ENCODE assay signal across 17 cellular contexts in the genomic region with DNA sequence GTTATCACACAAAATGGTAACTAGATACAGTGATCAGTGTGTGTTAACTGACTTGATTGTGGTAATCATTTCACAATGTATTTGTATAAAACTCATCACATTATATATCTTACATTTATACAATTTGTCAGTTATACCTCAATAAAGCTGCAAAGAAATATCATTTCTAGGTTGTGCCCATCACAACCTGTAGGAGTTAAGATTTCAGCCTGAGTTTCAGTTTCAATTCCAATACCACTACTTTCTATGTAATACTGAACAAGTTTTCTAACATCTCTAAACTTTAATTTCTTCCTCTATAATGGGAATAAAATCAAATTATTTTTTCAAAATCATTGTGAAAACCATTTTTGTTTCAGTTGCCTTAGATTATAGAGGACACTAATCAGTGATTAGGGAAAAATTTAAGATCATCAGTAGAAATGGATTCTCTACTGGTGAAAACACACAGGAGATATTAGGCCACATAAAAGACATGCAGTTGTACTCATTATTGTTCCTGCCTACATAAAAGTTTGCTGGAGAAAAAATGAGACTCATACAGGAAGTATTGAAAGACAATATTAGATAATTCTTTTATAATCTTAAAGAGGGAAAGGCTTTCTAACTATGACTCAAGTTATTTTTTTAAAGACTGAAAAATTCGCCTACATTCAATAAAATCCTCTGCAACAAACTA. TPM values are rescaled to one million over a fixed set of nuclear protein-coding genes. Genes with fewer than 3 reads are reported as not detected.
DNase-seq lines count a peak whose midpoint lies in the region; ATAC-seq and TF ChIP-seq lines count a peak whose summit lies in the region.
"Had no signal": no experiment of that assay in that cellular context is flagged by ENCODE, and none has a peak within 500 bp of the region (broad histone marks: within the 10 kb centered on the region; RNA-seq: fewer than 3 reads in every experiment).

No MANE protein-coding gene starts in this region.

- H3K27ac Mint-ChIP-seq in CD4-positive, CD25-positive, alpha-beta regulatory T cell = peak overlapping the region in 2 of 3 donors; percentile 3 to 58
- H3K27ac Mint-ChIP-seq: stimulated activated memory B cell treated with anti-CD40 and anti-IgM and Interleukin-4, amounts not matched to agents 10 μg/mL and 1 μg/mL and 100 μg/mL, for 72 hours had no signal

- H3K27me3 ChIP-seq in CD4-positive, CD25-positive, alpha-beta regulatory T cell (ENCODE audit: control insufficient read depth, insufficient read depth, low read length) = no peaks in the 10 kb centered on the region
- H3K27me3 ChIP-seq: heart left ventricle, right lobe of liver, SJCRH30, vagina had no signal

- H3K9me3 ChIP-seq in CD4-positive, CD25-positive, alpha-beta regulatory T cell (ENCODE audit: control insufficient read depth in 2 of 2, low read length in 2 of 2) = no peaks in the 10 kb centered on the region
- H3K9me3 ChIP-seq: heart left ventricle, right lobe of liver, SJCRH30, vagina had no signal

- no peaks in the 10 kb centered on the region for H3K9me3 Mint-ChIP-seq in CD4-positive, CD25-positive, alpha-beta regulatory T cell
- H3K9me3 Mint-ChIP-seq: stimulated activated memory B cell treated with anti-CD40 and anti-IgM and Interleukin-4, amounts not matched to agents 10 μg/mL and 1 μg/mL and 100 μg/mL, for 72 hours had no signal

- peak in 1 of 3 donors; percentile 30 for DNase-seq in CD4-positive, CD25-positive, alpha-beta regulatory T cell
- DNase-seq in fibroblast of mammary gland (ENCODE audit: low read depth) (peak; percentile 17), NCI-H2081 (lab: John Stamatoyannopoulos, UW) (no peak), DMS79 treated with DMSO at 0.1 percent for 48 hours (lab: John Stamatoyannopoulos, UW) (no peak), posterior cingulate gyrus (no peak)
- no peak for DNase-seq in activated CD4-positive, CD25-positive, alpha-beta regulatory T cell (lab: John Stamatoyannopoulos, UW)
- DNase-seq: activated CD8-positive, alpha-beta memory T cell treated with anti-CD3 and anti-CD28 coated beads, Interleukin-2, amount 50 U/mL, for 48 hours; C1 segment of cervical spinal cord; heart left ventricle; NK-92 treated with Interleukin-12 subunit alpha and Interleukin-12 subunit beta, amount 100 ng/mL, for 24 hours; right lobe of liver; SJCRH30; stimulated activated CD4-positive, alpha-beta T cell treated with anti-CD3 and anti-CD28 coated beads, Interleukin-4, amount 100 ng/mL, for 24 hours had no signal

- no peak overlapping the region for H3K27ac ChIP-seq in CD4-positive, CD25-positive, alpha-beta regulatory T cell (ENCODE audit: insufficient read depth, low read length, poor library complexity, severe bottlenecking)
- H3K27ac ChIP-seq: SJCRH30, vagina had no signal

- H3K36me3 Mint-ChIP-seq in CD4-positive, CD25-positive, alpha-beta regulatory T cell = peaks cover 16% of the 10 kb centered on the region

- H3K4me3 Mint-ChIP-seq in CD4-positive, CD25-positive, alpha-beta regulatory T cell = no peak overlapping the region
- H3K4me3 Mint-ChIP-seq: stimulated activated memory B cell treated with anti-CD40 and anti-IgM and Interleukin-4, amounts not matched to agents 10 μg/mL and 1 μg/mL and 100 μg/mL, for 72 hours had no signal

- no peak for TF ChIP-seq CTCF in fibroblast of mammary gland (conservative IDR thresholded peaks at IDR 0.05; ENCODE audit: control insufficient read depth, insufficient read depth, low read depth, low read length)

- ATAC-seq in CD4-positive, CD25-positive, alpha-beta regulatory T cell (ENCODE audit: low read depth in 2 of 2) = no peak
- ATAC-seq in GM18858 (IDR thresholded peaks at IDR 0.05; ENCODE audit: unreplicated experiment) (peak; percentile 79), HG03432 (IDR thresholded peaks at IDR 0.05; ENCODE audit: unreplicated experiment) (peak; percentile 64)
- ATAC-seq: stimulated activated memory B cell treated with anti-CD40 and anti-IgM and Interleukin-4, amounts not matched to agents 10 μg/mL and 1 μg/mL and 100 μg/mL, for 72 hours had no signal

- intact Hi-C loops in posterior cingulate gyrus (cut with DNase I) = no loop called here

- H3K4me3 ChIP-seq in CD4-positive, CD25-positive, alpha-beta regulatory T cell (ENCODE audit: low read depth, low read length) = no peak overlapping the region
- H3K4me3 ChIP-seq in fibroblast of mammary gland (ENCODE audit: control insufficient read depth, low read depth, low read length) = no peak overlapping the region
- H3K4me3 ChIP-seq: heart left ventricle, right lobe of liver, SJCRH30, vagina had no signal

- no peaks in the 10 kb centered on the region for H3K4me1 ChIP-seq in CD4-positive, CD25-positive, alpha-beta regulatory T cell (ENCODE audit: control insufficient read depth, insufficient read depth, low read length, poor library complexity, severe bottlenecking)
- H3K4me1 ChIP-seq: SJCRH30, vagina had no signal

- peaks cover 2% of the 10 kb centered on the region for H3K36me3 ChIP-seq in CD4-positive, CD25-positive, alpha-beta regulatory T cell (ENCODE audit: control insufficient read depth, insufficient read depth, low read length)
- H3K36me3 ChIP-seq: right lobe of liver, SJCRH30, vagina had no signal

- no peaks in the 10 kb centered on the region for H3K27me3 Mint-ChIP-seq in CD4-positive, CD25-positive, alpha-beta regulatory T cell
- H3K27me3 Mint-ChIP-seq: stimulated activated memory B cell treated with anti-CD40 and anti-IgM and Interleukin-4, amounts not matched to agents 10 μg/mL and 1 μg/mL and 100 μg/mL, for 72 hours had no signal

- H3K4me1 Mint-ChIP-seq in CD4-positive, CD25-positive, alpha-beta regulatory T cell = peaks cover 5 to 16% (median 14%) of the 10 kb centered on the region in 4 donors
- H3K4me1 Mint-ChIP-seq: stimulated activated memory B cell treated with anti-CD40 and anti-IgM and Interleukin-4, amounts not matched to agents 10 μg/mL and 1 μg/mL and 100 μg/mL, for 72 hours had no signal

RNA-seq across cellular contexts. Expression of a gene that starts 18.4 kb away (rescaled TPM):
- 48.2 TPM for total RNA-seq in CD4-positive, CD25-positive, alpha-beta regulatory T cell
- 10 to 100 TPM; 12.3 to 20.7 (median 19.3) TPM for polyA plus RNA-seq in CD4-positive, CD25-positive, alpha-beta regulatory T cell

RNA-seq across cellular contexts. Expression of a gene that starts 46.0 kb away (rescaled TPM):
- total RNA-seq in CD4-positive, CD25-positive, alpha-beta regulatory T cell = 22.1 TPM
- 10 to 100 TPM; 20.5 to 29.5 (median 24.4) TPM for polyA plus RNA-seq in CD4-positive, CD25-positive, alpha-beta regulatory T cell

Comparison
In these comparisons a context has a peak if more than half of its experiments do, and no peak if none do; other contexts are left out.
1. ATAC-seq: peak in GM18858 (single experiment) and HG03432 (single experiment); none in CD4-positive, CD25-positive, alpha-beta regulatory T cell (0 of 2).